8 cellular contexts compared by ENCODE assay signal in genomic region chr4:78517050-78517652, GRCh38. TPM values are rescaled to one million over a fixed set of nuclear protein-coding genes. Genes with fewer than 3 reads are reported as not detected.
DNase-seq lines count a peak whose midpoint lies in the region; ATAC-seq and TF ChIP-seq lines count a peak whose summit lies in the region.

No MANE protein-coding gene starts in this region.

- no peak overlapping the region for H3K4me3 ChIP-seq in Jurkat, Clone E6-1 (ENCODE audit: low read length)
- H3K4me3 ChIP-seq in vagina = no peak overlapping the region

- in situ Hi-C loops in Caki2 (cut with HindIII; ENCODE audit: low pct_unique_long_range_greater_than_20kb, low sequenced_read_pairs) = no loop called here

- no peaks in the 10 kb centered on the region for H3K36me3 ChIP-seq in vagina

- H3K27ac ChIP-seq in VCaP (no peak overlapping the region), vagina (no peak overlapping the region)

- TF ChIP-seq CTCF in VCaP (conservative IDR thresholded peaks at IDR 0.05) = peak; percentile 89
- TF ChIP-seq CTCF in vagina (IDR thresholded peaks at IDR 0.05) = peak in 2 of 3 experiments; percentile 51 to 58

- H3K4me1 ChIP-seq in vagina = no peaks in the 10 kb centered on the region

- intact Hi-C loops in vagina (cut with DNase I) = loop anchor here (10.0 kb wide), 1 partner anchor 562 kb away; no protein-coding TSS in a partner anchor

- no peaks in the 10 kb centered on the region for H3K9me3 ChIP-seq in vagina

- peak; percentile 28 for DNase-seq in Caki2 (ENCODE audit: low read depth)
- peak; percentile 22 for DNase-seq in Jurkat, Clone E6-1 (ENCODE audit: low read depth, low spot score)
- DNase-seq in inferior parietal cortex (ENCODE audit: extremely low spot score) = peak; percentile 69
- DNase-seq in vagina (ENCODE audit: extremely low spot score in 2 of 2) = no peak
- no peak for DNase-seq in activated CD4-positive, alpha-beta T cell treated with anti-CD3 and anti-CD28 coated beads for 48 hours
- DNase-seq in C1 segment of cervical spinal cord (lab: John Stamatoyannopoulos, UW) = no peak

- no peak for TF ChIP-seq POLR2A in vagina (IDR thresholded peaks at IDR 0.05)

- no peaks in the 10 kb centered on the region for H3K27me3 ChIP-seq in vagina

- ATAC-seq in GM21825 (IDR thresholded peaks at IDR 0.05; ENCODE audit: unreplicated experiment) = no peak

RNA-seq across cellular contexts. Expression of gene ANXA3, which starts 34.4 kb away (rescaled TPM):
- total RNA-seq in Caki2 (2014; rRNA removed; shearing (Covaris generic); ENCODE audit: low replicate concordance) = 57.7 and 64.7 TPM in 2 replicates
- polyA plus RNA-seq in Jurkat, Clone E6-1 (2012; ENCODE audit: insufficient read depth, insufficient read length) = 8.3 TPM
- 11.8 TPM for total RNA-seq in vagina

Comparison
In these comparisons a context has a peak if more than half of its experiments do, and no peak if none do; other contexts are left out.
1. DNase-seq: peak in Caki2 (single experiment), Jurkat, Clone E6-1 (single experiment) and inferior parietal cortex (single experiment); none in vagina (0 of 2), activated CD4-positive, alpha-beta T cell treated with anti-CD3 and anti-CD28 coated beads for 48 hours (single experiment) and C1 segment of cervical spinal cord (0 of 14).